Comparison of ENCODE assay signal across 24 cellular contexts in the genomic region with DNA sequence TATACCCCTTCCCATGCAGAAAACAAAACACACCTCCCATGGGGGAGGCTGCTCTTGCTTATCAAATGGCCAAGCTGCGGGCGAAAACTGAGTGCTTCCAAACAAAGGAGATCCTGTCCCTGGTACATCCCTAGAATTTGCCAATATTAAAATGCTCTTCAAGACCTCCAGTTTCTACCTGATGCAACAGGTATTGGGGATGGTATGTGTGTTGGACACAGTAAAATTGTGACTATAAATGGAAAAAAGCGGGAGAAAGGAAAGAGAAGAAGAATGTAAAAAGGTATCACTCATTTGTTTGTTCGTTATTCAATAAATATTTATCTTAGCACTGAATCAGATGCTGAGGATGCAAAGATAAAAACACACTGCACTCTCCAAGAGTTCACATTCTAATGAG.
DNase-seq lines count a peak whose midpoint lies in the region; ATAC-seq and TF ChIP-seq lines count a peak whose summit lies in the region.
"Had no signal": no experiment of that assay in that cellular context is flagged by ENCODE, and none has a peak within 500 bp of the region (broad histone marks: within the 10 kb centered on the region; RNA-seq: fewer than 3 reads in every experiment).

No MANE protein-coding gene starts in this region.

- H4K5ac ChIP-seq in IMR-90 (ENCODE audit: low read depth, low read length) = no peak overlapping the region

- H3K9me3 ChIP-seq in IMR-90 (ENCODE audit: control insufficient read depth, insufficient read depth, low read length) = no peaks in the 10 kb centered on the region
- H3K9me3 ChIP-seq: A549; BLaER1 treated with 17β-estradiol and CSF1 and Interleukin-3, amounts not matched to agents 10 nM and 100 nM had no signal

- TF ChIP-seq POLR2A in IMR-90 (IDR thresholded peaks at IDR 0.05; ENCODE audit: low read depth, low read length) = no peak

- peaks cover 24 to 69% of the 10 kb centered on the region in 2 experiments for H3K79me1 ChIP-seq in IMR-90 (ENCODE audit: low read depth in 1 of 2, low read length in 2 of 2)

- H3K9ac ChIP-seq in IMR-90 (ENCODE audit: low read depth, low read length) = no peak overlapping the region
- H3K9ac ChIP-seq: BLaER1 treated with 17β-estradiol and CSF1 and Interleukin-3, amounts not matched to agents 10 nM and 100 nM had no signal

- H3K36me3 ChIP-seq in IMR-90 (ENCODE audit: control insufficient read depth, insufficient read depth, low read length) = peaks cover 15% of the 10 kb centered on the region

- no peak overlapping the region for H3K4me3 Mint-ChIP-seq in stimulated activated naive CD8-positive, alpha-beta T cell treated with anti-CD3 and anti-CD28 coated beads, Interleukin-15, Interleukin-2, amounts not matched to agents 100 ng/mL and 50 ng/mL, for 24 hours
- H3K4me3 Mint-ChIP-seq in stimulated activated naive CD8-positive, alpha-beta T cell treated with anti-CD3 and anti-CD28 coated beads, Interleukin-15, amount 100 ng/mL, for 72 hours = no peak overlapping the region
- no peak overlapping the region for H3K4me3 Mint-ChIP-seq in central memory CD8-positive, alpha-beta T cell
- H3K4me3 Mint-ChIP-seq: B cell; CD4-positive, alpha-beta memory T cell; CD8-positive, alpha-beta memory T cell had no signal

- no peak overlapping the region for H3K18ac ChIP-seq in IMR-90 (ENCODE audit: low read depth, low read length)

- H4K91ac ChIP-seq in IMR-90 (ENCODE audit: insufficient read depth, low read depth, low read length) = no peak overlapping the region

- no peak overlapping the region for H2AK5ac ChIP-seq in IMR-90 (ENCODE audit: low read depth, low read length)

- DNase-seq in stimulated activated naive CD8-positive, alpha-beta T cell treated with anti-CD3 and anti-CD28 coated beads, Interleukin-15, amount 100 ng/mL, for 72 hours = no peak
- DNase-seq in IMR-90 = no peak
- no peak for DNase-seq in central memory CD8-positive, alpha-beta T cell (ENCODE audit: low spot score in 2 of 2)
- DNase-seq in cerebellar cortex (ENCODE audit: low spot score) = no peak
- DNase-seq in SHP77 treated with DMSO at 0.1 percent for 48 hours (lab: John Stamatoyannopoulos, UW) = no peak
- DNase-seq: AML-193; CD4-positive, alpha-beta memory T cell; CD8-positive, alpha-beta memory T cell; COR-L47; DMS 273 treated with DMSO at 0.1 percent for 48 hours; DMS153; DMS53; DMS79; DND-41; EL; GDM1 had no signal

- no peaks in the 10 kb centered on the region for H3K27me3 ChIP-seq in IMR-90 (ENCODE audit: control insufficient read depth, insufficient read depth, low read length)
- H3K27me3 ChIP-seq: BLaER1 treated with 17β-estradiol and CSF1 and Interleukin-3, amounts not matched to agents 10 nM and 100 nM had no signal

- no peak overlapping the region for H3K56ac ChIP-seq in IMR-90 (ENCODE audit: extremely low read depth, insufficient read depth, low read length)

- H4K8ac ChIP-seq in IMR-90 (ENCODE audit: low read depth in 2 of 2, low read length in 2 of 2) = no peak overlapping the region

- no peak overlapping the region for H2BK120ac ChIP-seq in IMR-90 (ENCODE audit: low read depth, low read length)

- H2BK20ac ChIP-seq in IMR-90 (ENCODE audit: low read depth, low read length) = no peak overlapping the region

- peaks cover 6% of the 10 kb centered on the region for H3K4me1 ChIP-seq in IMR-90 (ENCODE audit: control insufficient read depth, insufficient read depth, low read length)
- H3K4me1 ChIP-seq: A549; BLaER1 treated with 17β-estradiol and CSF1 and Interleukin-3, amounts not matched to agents 10 nM and 100 nM had no signal

- 0 out of 2 replicates have a peak overlapping the region, but pooled peaks have one; percentile 28 for H3K23ac ChIP-seq in IMR-90 (ENCODE audit: low read depth, low read length)

- H2BK5ac ChIP-seq in IMR-90 (ENCODE audit: low read depth, low read length, poor library complexity, severe bottlenecking) = no peak overlapping the region

- no peak overlapping the region for H2BK15ac ChIP-seq in IMR-90 (ENCODE audit: low read depth, low read length)

- H3K27me3 Mint-ChIP-seq in stimulated activated naive CD8-positive, alpha-beta T cell treated with anti-CD3 and anti-CD28 coated beads, Interleukin-15, Interleukin-2, amounts not matched to agents 100 ng/mL and 50 ng/mL, for 24 hours = no peaks in the 10 kb centered on the region
- H3K27me3 Mint-ChIP-seq in stimulated activated naive CD8-positive, alpha-beta T cell treated with anti-CD3 and anti-CD28 coated beads, Interleukin-15, amount 100 ng/mL, for 72 hours = no peaks in the 10 kb centered on the region
- H3K27me3 Mint-ChIP-seq in central memory CD8-positive, alpha-beta T cell = no peaks in the 10 kb centered on the region
- H3K27me3 Mint-ChIP-seq: B cell; CD4-positive, alpha-beta memory T cell; CD8-positive, alpha-beta memory T cell had no signal

- no peak overlapping the region; the same call in 1 of the 2 replicates for H3K4ac ChIP-seq in IMR-90 (ENCODE audit: low read depth, low read length)

- H3K4me3 ChIP-seq in IMR-90 (ENCODE audit: insufficient read depth, low read depth, low read length) = no peak overlapping the region
- H3K4me3 ChIP-seq: A549; BLaER1 treated with 17β-estradiol and CSF1 and Interleukin-3, amounts not matched to agents 10 nM and 100 nM; GM12878 had no signal

- no peak overlapping the region for H3K14ac ChIP-seq in IMR-90 (replicated peaks; ENCODE audit: low read depth, low read length)

- no peak overlapping the region for H2AFZ ChIP-seq in IMR-90 (replicated peaks; ENCODE audit: low read length, poor library complexity)

- POLR2A ChIA-PET in IMR-90 (lab: Charles Lee; ENCODE audit: unreplicated experiment) = no interaction called here

- TF ChIP-seq RAD21 in IMR-90 (IDR thresholded peaks at IDR 0.05; ENCODE audit: low read length) = no peak

- H3K27ac ChIP-seq in IMR-90 (ENCODE audit: insufficient read depth, low read length) = no peak overlapping the region
- H3K27ac ChIP-seq: 22Rv1; A549; BLaER1 treated with 17β-estradiol and CSF1 and Interleukin-3, amounts not matched to agents 10 nM and 100 nM; C4-2B had no signal

- H3K9me3 Mint-ChIP-seq in stimulated activated naive CD8-positive, alpha-beta T cell treated with anti-CD3 and anti-CD28 coated beads, Interleukin-15, Interleukin-2, amounts not matched to agents 100 ng/mL and 50 ng/mL, for 24 hours = no peaks in the 10 kb centered on the region
- H3K9me3 Mint-ChIP-seq in stimulated activated naive CD8-positive, alpha-beta T cell treated with anti-CD3 and anti-CD28 coated beads, Interleukin-15, amount 100 ng/mL, for 72 hours = no peaks in the 10 kb centered on the region
- H3K9me3 Mint-ChIP-seq in central memory CD8-positive, alpha-beta T cell = no peaks in the 10 kb centered on the region
- H3K9me3 Mint-ChIP-seq: CD4-positive, alpha-beta memory T cell; CD8-positive, alpha-beta memory T cell had no signal

- no peak overlapping the region for H3K4me2 ChIP-seq in IMR-90 (ENCODE audit: low read depth, low read length)
- H3K4me2 ChIP-seq: A549; BLaER1 treated with 17β-estradiol and CSF1 and Interleukin-3, amounts not matched to agents 10 nM and 100 nM had no signal

- CTCF ChIA-PET in IMR-90 (lab: Yijun Ruan, JAX) = no interaction called here

- dilution Hi-C loops in IMR-90 (cut with HindIII; ENCODE audit: low sequenced_read_pairs, unreplicated experiment) = no loop called here

- H3K4me1 Mint-ChIP-seq in stimulated activated naive CD8-positive, alpha-beta T cell treated with anti-CD3 and anti-CD28 coated beads, Interleukin-15, Interleukin-2, amounts not matched to agents 100 ng/mL and 50 ng/mL, for 24 hours (ENCODE audit: low read depth) = no peaks in the 10 kb centered on the region
- H3K4me1 Mint-ChIP-seq in stimulated activated naive CD8-positive, alpha-beta T cell treated with anti-CD3 and anti-CD28 coated beads, Interleukin-15, amount 100 ng/mL, for 72 hours = peaks cover 1% of the 10 kb centered on the region
- peaks cover 41% of the 10 kb centered on the region for H3K4me1 Mint-ChIP-seq in central memory CD8-positive, alpha-beta T cell
- H3K4me1 Mint-ChIP-seq: B cell had no signal

- peaks cover 12% of the 10 kb centered on the region for H3K9me1 ChIP-seq in IMR-90 (ENCODE audit: insufficient read depth, low read length)

- H4K20me1 ChIP-seq in IMR-90 (ENCODE audit: insufficient read depth, low read length) = peaks cover 18% of the 10 kb centered on the region; the same call in 1 of the 2 replicates

- peak overlapping the region; percentile 2 for H3K27ac Mint-ChIP-seq in stimulated activated naive CD8-positive, alpha-beta T cell treated with anti-CD3 and anti-CD28 coated beads, Interleukin-15, Interleukin-2, amounts not matched to agents 100 ng/mL and 50 ng/mL, for 24 hours
- H3K27ac Mint-ChIP-seq in stimulated activated naive CD8-positive, alpha-beta T cell treated with anti-CD3 and anti-CD28 coated beads, Interleukin-15, amount 100 ng/mL, for 72 hours = no peak overlapping the region
- peak overlapping the region; percentile 16 for H3K27ac Mint-ChIP-seq in central memory CD8-positive, alpha-beta T cell (ENCODE audit: low read depth)
- H3K27ac Mint-ChIP-seq: B cell had no signal

- no TSS peak for BruUV-seq in IMR-90 (replicated peaks; lab: Mats Ljungman, UMichigan)

- 100% methylated on average over 1 of the region's 4 CpGs; no CpG with 5 or more reads in 1 of the 2 experiments for WGBS in IMR-90 (ENCODE audit: extremely low coverage in 2 of 2, insufficient read length in 1 of 2), 2 experiments

- no peak for TF ChIP-seq CTCF in IMR-90 (conservative IDR thresholded peaks at IDR 0.05; ENCODE audit: low read depth, low read length)

- in situ Hi-C loops in IMR-90 (cut with MboI; ENCODE audit: low sequenced_read_pairs) = loop anchor here (25.0 kb wide), 1 partner anchor 199 kb away; no protein-coding TSS in a partner anchor

- ATAC-seq in stimulated activated naive CD8-positive, alpha-beta T cell treated with anti-CD3 and anti-CD28 coated beads, Interleukin-15, amount 100 ng/mL, for 72 hours = no peak
- ATAC-seq in IMR-90 (ENCODE audit: low read depth) (no peak), GM19395 (IDR thresholded peaks at IDR 0.05; ENCODE audit: unreplicated experiment) (no peak)
- ATAC-seq in central memory CD8-positive, alpha-beta T cell (replicated peaks; ENCODE audit: extremely low read depth, poor library complexity, severe bottlenecking) = no peak
- ATAC-seq: A549, GM12878 had no signal

- intact Hi-C loops in IMR-90 (cut with micrococcal nuclease) = no loop called here

- no peak overlapping the region for H2AK9ac ChIP-seq in IMR-90 (replicated peaks; ENCODE audit: low read depth, low read length, poor library complexity)

- H3K36me3 Mint-ChIP-seq in stimulated activated naive CD8-positive, alpha-beta T cell treated with anti-CD3 and anti-CD28 coated beads, Interleukin-15, Interleukin-2, amounts not matched to agents 100 ng/mL and 50 ng/mL, for 24 hours (ENCODE audit: low read depth) = peaks cover 45% of the 10 kb centered on the region
- peaks cover 44% of the 10 kb centered on the region for H3K36me3 Mint-ChIP-seq in central memory CD8-positive, alpha-beta T cell (ENCODE audit: insufficient read depth)

Comparison
In these comparisons a context has a peak if more than half of its experiments do, and no peak if none do; other contexts are left out.
1. H3K27ac Mint-ChIP-seq: peak in stimulated activated naive CD8-positive, alpha-beta T cell treated with anti-CD3 and anti-CD28 coated beads, Interleukin-15, Interleukin-2, amounts not matched to agents 100 ng/mL and 50 ng/mL, for 24 hours (single experiment) and central memory CD8-positive, alpha-beta T cell (single experiment); none in stimulated activated naive CD8-positive, alpha-beta T cell treated with anti-CD3 and anti-CD28 coated beads, Interleukin-15, amount 100 ng/mL, for 72 hours (0 of 2).